ENCODE assay signal across 22 cellular contexts in the genomic region with DNA sequence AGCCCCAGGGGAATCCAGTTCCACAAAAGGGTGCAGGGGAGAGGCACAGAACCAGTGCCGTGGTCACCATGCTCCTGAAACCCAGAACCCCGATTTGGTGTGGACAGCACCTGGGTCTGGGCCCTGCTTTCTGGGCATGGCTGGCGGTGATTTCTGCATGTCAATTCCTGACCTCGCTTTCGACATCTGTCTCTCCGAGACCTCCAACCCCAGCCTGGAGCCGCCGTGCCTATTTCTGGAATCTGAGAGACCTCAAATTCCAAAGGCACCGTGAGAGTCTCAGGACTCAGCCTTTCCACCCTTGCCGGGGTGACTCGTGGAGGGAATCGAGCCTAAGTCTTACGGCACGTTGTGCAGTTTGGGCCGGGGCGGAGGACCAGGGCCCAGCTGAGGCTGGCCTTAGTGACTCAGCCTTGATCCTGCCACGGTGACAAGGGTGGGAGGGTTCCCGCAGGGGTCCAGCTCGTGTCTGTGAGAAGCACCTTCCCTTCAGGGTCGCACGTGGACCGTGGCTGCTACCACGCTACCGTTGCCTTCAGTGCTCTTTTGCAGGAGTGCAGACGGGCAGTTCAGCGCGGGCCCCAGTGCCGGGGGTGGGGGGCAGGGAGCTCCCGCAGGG.
A peak's percentile ranks its signal among the peaks of the same experiment; 100 is the strongest.
DNase-seq lines count a peak whose midpoint lies in the region; ATAC-seq, FAIRE-seq and TF ChIP-seq lines count a peak whose summit lies in the region.
"Had no signal": no experiment of that assay in that cellular context is flagged by ENCODE, and none has a peak within 500 bp of the region (broad histone marks: within the 10 kb centered on the region; RNA-seq: fewer than 3 reads in every experiment).

No MANE protein-coding gene starts in this region.

- DNase-seq in activated CD8-positive, alpha-beta memory T cell treated with anti-CD3 and anti-CD28 coated beads for 24 hours: peak; percentile 51
- no peak for DNase-seq in activated CD8-positive, alpha-beta memory T cell treated with anti-CD3 and anti-CD28 coated beads, Interleukin-2, amount 50 U/mL, for 48 hours
- DNase-seq in K562 (ENCODE audit: extremely low read depth in 1 of 4, low spot score in 3 of 4) (no peak), neural progenitor cell (ENCODE audit: low spot score) (no peak), vagina (ENCODE audit: extremely low spot score in 2 of 2) (peak; percentile 79 to 91), HT-29 (ENCODE audit: low spot score) (no peak), HCEC 1CT (no peak)
- DNase-seq: 8988T; BE2C; CD4-positive, alpha-beta T cell; DMS53; GOT3; KBM-7; NCI-H1417 treated with DMSO at 0.1 percent for 48 hours; NCI-H1930; NCI-H446 treated with DMSO at 0.1 percent for 48 hours; NCI-H82; PC-9 had no signal

- H3K9ac ChIP-seq in K562 (ENCODE audit: insufficient read depth in 1 of 2, low read depth in 2 of 2, low read length in 2 of 2): peak overlapping the region in 1 of 2 experiments; percentile 39; a peak in 1 of 4 replicates
- H3K9ac ChIP-seq in neural progenitor cell: no peak overlapping the region

- no TSS peak for BruUV-seq in K562 (replicated peaks; lab: Mats Ljungman, UMichigan)

- no peak overlapping the region for H3K27ac Mint-ChIP-seq in neural progenitor cell
- H3K27ac Mint-ChIP-seq: CD4-positive, alpha-beta T cell had no signal

- no peak overlapping the region for H3K4me3 Mint-ChIP-seq in neural progenitor cell
- H3K4me3 Mint-ChIP-seq: CD4-positive, alpha-beta T cell had no signal

- H3K4me3 ChIP-seq in K562 (no peak overlapping the region), neural progenitor cell (no peak overlapping the region), vagina (no peak overlapping the region)
- H3K4me3 ChIP-seq: PC-9, SK-N-MC had no signal

- ATAC-seq in K562: peak; percentile 41
- no peak for ATAC-seq in HG03457 (IDR thresholded peaks at IDR 0.05; ENCODE audit: unreplicated experiment)
- ATAC-seq: Right ventricle myocardium inferior had no signal

- no peak for TF ChIP-seq POLR2A in K562 (conservative IDR thresholded peaks at IDR 0.05)
- no peak for TF ChIP-seq POLR2A in vagina (IDR thresholded peaks at IDR 0.05)

- H3K9me3 ChIP-seq in K562 (replicated peaks; ENCODE audit: control insufficient read depth, insufficient read depth, low read depth, low read length) (no peaks in the 10 kb centered on the region), neural progenitor cell (ENCODE audit: low read depth) (no peaks in the 10 kb centered on the region), vagina (no peaks in the 10 kb centered on the region)
- H3K9me3 ChIP-seq: BE2C had no signal

- whole genome bisulfite sequencing in K562 (ENCODE audit: insufficient coverage, low coverage, missing lambda C conversion rate): 7% methylated on average over 29 of the region's 29 CpGs

- no peaks in the 10 kb centered on the region for H3K36me3 Mint-ChIP-seq in neural progenitor cell

- no peak for TF ChIP-seq RAD21 in K562 (CRISPR knock-in tag; conservative IDR thresholded peaks at IDR 0.05 in 1 of 2, IDR thresholded peaks at IDR 0.05 in 1 of 2)

- H3K79me2 ChIP-seq in K562 (ENCODE audit: control insufficient read depth, insufficient read depth, low read length) (no peaks in the 10 kb centered on the region), neural progenitor cell (ENCODE audit: low read depth) (no peaks in the 10 kb centered on the region)

- in situ Hi-C loops in K562 (cut with MboI): no loop called here

- H3K36me3 ChIP-seq in K562 (ENCODE audit: control insufficient read depth, insufficient read depth, low read length): no peaks in the 10 kb centered on the region
- H3K36me3 ChIP-seq in neural progenitor cell: no peaks in the 10 kb centered on the region
- no peaks in the 10 kb centered on the region for H3K36me3 ChIP-seq in vagina
- H3K36me3 ChIP-seq: BE2C had no signal

- POLR2A ChIA-PET in K562 (lab: Yijun Ruan, JAX): interaction anchor here (0.9 kb wide), 1 partner anchor 8 kb away, joined by 3 read pairs; no protein-coding TSS in a partner anchor

- no peaks in the 10 kb centered on the region for H3K9me3 Mint-ChIP-seq in neural progenitor cell
- H3K9me3 Mint-ChIP-seq: CD4-positive, alpha-beta T cell had no signal

- TF ChIP-seq CTCF in K562 (IDR thresholded peaks at IDR 0.05 in 2 of 3, conservative IDR thresholded peaks at IDR 0.05 in 1 of 3; ENCODE audit: insufficient read depth in 2 of 3, low read depth in 1 of 3, low read length in 3 of 3): no peak
- TF ChIP-seq CTCF in neural progenitor cell (IDR thresholded peaks at IDR 0.05): no peak
- TF ChIP-seq CTCF in vagina (IDR thresholded peaks at IDR 0.05): no peak

- H4K20me1 ChIP-seq in K562 (replicated peaks; ENCODE audit: control insufficient read depth, insufficient read depth, low read length) (no peaks in the 10 kb centered on the region), neural progenitor cell (ENCODE audit: low read depth) (no peaks in the 10 kb centered on the region)

- H3K27me3 ChIP-seq in K562 (ENCODE audit: control insufficient read depth in 2 of 2, insufficient read depth in 2 of 2, low read length in 2 of 2) (peaks cover 59 to 67% of the 10 kb centered on the region in 2 experiments), neural progenitor cell (no peaks in the 10 kb centered on the region), vagina (no peaks in the 10 kb centered on the region)

- H2AFZ ChIP-seq in K562 (ENCODE audit: low read depth, low read length) (no peak overlapping the region), neural progenitor cell (replicated peaks) (peak overlapping the region; percentile 10)
- H2AFZ ChIP-seq: PC-9 had no signal

- H3K27ac ChIP-seq in K562 (ENCODE audit: extremely low read depth, low read depth, low read length) (no peak overlapping the region), neural progenitor cell (no peak overlapping the region), vagina (no peak overlapping the region)
- H3K27ac ChIP-seq: PC-9, SK-N-MC had no signal

- no peak for TF ChIP-seq EP300 in K562 (IDR thresholded peaks at IDR 0.05; ENCODE audit: low read length)

- H3K9me1 ChIP-seq in K562 (ENCODE audit: control insufficient read depth, insufficient read depth, low read length): no peaks in the 10 kb centered on the region

- intact Hi-C loops in K562 (cut with micrococcal nuclease) (loop anchor here (10.0 kb wide), 1 partner anchor 333 kb away; no protein-coding TSS in a partner anchor), vagina (cut with DNase I) (no loop called here)

- FAIRE-seq in K562 (lab: Jason Lieb, UNC): no peak
- FAIRE-seq: HTR-8/SVneo had no signal

- peaks cover 0 to 4% of the 10 kb centered on the region in 2 experiments; a peak in 1 of 5 replicates for H3K4me1 ChIP-seq in K562 (replicated peaks in 1 of 2; ENCODE audit: control insufficient read depth in 2 of 2, insufficient read depth in 2 of 2, low read length in 2 of 2)
- no peaks in the 10 kb centered on the region for H3K4me1 ChIP-seq in neural progenitor cell
- H3K4me1 ChIP-seq in vagina: peaks cover 5% of the 10 kb centered on the region
- H3K4me1 ChIP-seq: BE2C had no signal

- H3K4me2 ChIP-seq in K562 (ENCODE audit: insufficient read depth, low read length) (no peak overlapping the region), neural progenitor cell (no peak overlapping the region)
- H3K4me2 ChIP-seq: PC-9 had no signal

- H3K27me3 Mint-ChIP-seq in neural progenitor cell (ENCODE audit: insufficient read depth, low read depth): peaks cover 16% of the 10 kb centered on the region

- peaks cover 8% of the 10 kb centered on the region for H3K4me1 Mint-ChIP-seq in neural progenitor cell

- H3F3A ChIP-seq in neural progenitor cell (ENCODE audit: low read depth): no peaks in the 10 kb centered on the region

- CTCF ChIA-PET in K562 (lab: Yijun Ruan, JAX; ENCODE audit: low intra/inter-chr PET ratio): no interaction called here

TF ChIP-seq in K562, 482 proteins besides CTCF, POLR2A, EP300 and RAD21 (continues in another document):
- no peak for TF ChIP-seq ZNF24 (IDR thresholded peaks at IDR 0.05)
- no peak for TF ChIP-seq MEIS2 (IDR thresholded peaks at IDR 0.05; ENCODE audit: partially characterized antibody)
- TF ChIP-seq FOXP4 (CRISPR knock-in tag; IDR thresholded peaks at IDR 0.05; ENCODE audit: borderline replicate concordance): no peak
- TF ChIP-seq ZSCAN29 (IDR thresholded peaks at IDR 0.05): no peak
- no peak for TF ChIP-seq MYC (IDR thresholded peaks at IDR 0.05; ENCODE audit: low read depth, low read length)
- no peak for TF ChIP-seq MYC (CRISPR knock-in tag; IDR thresholded peaks at IDR 0.05; ENCODE audit: borderline replicate concordance, low read depth)

Comparison
In these comparisons a context has a peak if more than half of its experiments do, and no peak if none do; other contexts are left out.
1. DNase-seq: peak in activated CD8-positive, alpha-beta memory T cell treated with anti-CD3 and anti-CD28 coated beads for 24 hours (single experiment) and vagina (2 of 2); none in activated CD8-positive, alpha-beta memory T cell treated with anti-CD3 and anti-CD28 coated beads, Interleukin-2, amount 50 U/mL, for 48 hours (single experiment), K562 (0 of 4), neural progenitor cell (single experiment), HT-29 (single experiment) and HCEC 1CT (single experiment).